Comparison of ENCODE assay signal across 18 cellular contexts in genomic region chr17:15446036-15446435, GRCh38. TPM values are rescaled to one million over a fixed set of nuclear protein-coding genes. Genes with fewer than 3 reads are reported as not detected.
DNase-seq lines count a peak whose midpoint lies in the region; ATAC-seq, FAIRE-seq and TF ChIP-seq lines count a peak whose summit lies in the region.
"Had no signal": no experiment of that assay in that cellular context is flagged by ENCODE, and none has a peak within 500 bp of the region (broad histone marks: within the 10 kb centered on the region; RNA-seq: fewer than 3 reads in every experiment).

No MANE protein-coding gene starts in this region.

- H3K9me3 Mint-ChIP-seq in stimulated activated naive CD8-positive, alpha-beta T cell treated with anti-CD3 and anti-CD28 coated beads, Interleukin-15, amount 100 ng/mL, for 72 hours, result no peaks in the 10 kb centered on the region

- H3K27me3 ChIP-seq in SK-N-SH (ENCODE audit: insufficient read depth), result no peaks in the 10 kb centered on the region
- H3K27me3 ChIP-seq: ascending aorta, left lung, vagina had no signal

- no peak overlapping the region for H3K4me3 ChIP-seq in SK-N-SH (ENCODE audit: low read depth in 2 of 2, low read length in 1 of 2)
- H3K4me3 ChIP-seq: ascending aorta, left lung, vagina had no signal

- no peak overlapping the region; the same call in 1 of the 2 replicates for H3K4me2 ChIP-seq in SK-N-SH

- no peak overlapping the region for H3K27ac ChIP-seq in SK-N-SH (ENCODE audit: low read depth in 2 of 2, low read length in 1 of 2)
- H3K27ac ChIP-seq: ascending aorta, left lung, vagina had no signal

- no peak for FAIRE-seq in GM19239 (lab: Jason Lieb, UNC)

- H4K20me1 ChIP-seq in SK-N-SH (ENCODE audit: insufficient read depth), result no peaks in the 10 kb centered on the region

- H3K79me2 ChIP-seq in SK-N-SH (ENCODE audit: insufficient read depth), result no peaks in the 10 kb centered on the region

- peaks cover 10 to 20% of the 10 kb centered on the region in 2 experiments for H3K4me1 ChIP-seq in SK-N-SH (ENCODE audit: control insufficient read depth in 1 of 2, insufficient read depth in 2 of 2, low read depth in 1 of 2, low read length in 1 of 2)
- H3K4me1 ChIP-seq: ascending aorta had no signal

- CTCF ChIA-PET in SK-N-SH (lab: Yijun Ruan, JAX), result interaction anchor here (0.7 to 2.9 kb wide), 5 partner anchors 10 to 188 kb away, joined by 3 to 10 read pairs (median 4); partner anchors contain the start of gene PMP22

- no peaks in the 10 kb centered on the region for H3K36me3 ChIP-seq in SK-N-SH (replicated peaks in 1 of 2; ENCODE audit: control insufficient read depth in 1 of 2, insufficient read depth in 2 of 2, low read length in 1 of 2)
- H3K36me3 ChIP-seq: left lung, vagina had no signal

- peak; percentile 40 for TF ChIP-seq CTCF in SK-N-SH (IDR thresholded peaks at IDR 0.05)

- no peaks in the 10 kb centered on the region for H3K9me2 ChIP-seq in SK-N-SH

- H3K4me1 Mint-ChIP-seq in stimulated activated naive CD8-positive, alpha-beta T cell treated with anti-CD3 and anti-CD28 coated beads, Interleukin-15, amount 100 ng/mL, for 72 hours, result peaks cover 10% of the 10 kb centered on the region

- no peak overlapping the region for H3K27ac Mint-ChIP-seq in stimulated activated naive CD8-positive, alpha-beta T cell treated with anti-CD3 and anti-CD28 coated beads, Interleukin-15, amount 100 ng/mL, for 72 hours
- H3K27ac Mint-ChIP-seq: progenitor cell of endocrine pancreas had no signal

- peaks cover 10% of the 10 kb centered on the region for H3F3A ChIP-seq in SK-N-SH (replicated peaks; ENCODE audit: insufficient read depth)

- POLR2A ChIA-PET in SK-N-SH (lab: Yijun Ruan, JAX), result no interaction called here

- no peak overlapping the region for H2AFZ ChIP-seq in SK-N-SH (ENCODE audit: low read depth)

- WGBS in SK-N-SH (ENCODE audit: low lambda C conversion rate), result 92% methylated on average over 10 of the region's 10 CpGs

- H3K9ac ChIP-seq in SK-N-SH, result no peak overlapping the region

- H3K27me3 Mint-ChIP-seq in stimulated activated naive CD8-positive, alpha-beta T cell treated with anti-CD3 and anti-CD28 coated beads, Interleukin-15, amount 100 ng/mL, for 72 hours, result no peaks in the 10 kb centered on the region
- H3K27me3 Mint-ChIP-seq: progenitor cell of endocrine pancreas had no signal

- no peak for TF ChIP-seq RAD21 in SK-N-SH (IDR thresholded peaks at IDR 0.05; ENCODE audit: low read length)

- no peak overlapping the region for H3K4me3 Mint-ChIP-seq in stimulated activated naive CD8-positive, alpha-beta T cell treated with anti-CD3 and anti-CD28 coated beads, Interleukin-15, amount 100 ng/mL, for 72 hours

- peak; percentile 6 for DNase-seq in stimulated activated naive CD8-positive, alpha-beta T cell treated with anti-CD3 and anti-CD28 coated beads, Interleukin-15, Interleukin-2, amounts not matched to agents 100 U/mL and 50 U/mL, for 24 hours
- no peak for DNase-seq in stimulated activated naive CD8-positive, alpha-beta T cell treated with anti-CD3 and anti-CD28 coated beads, Interleukin-15, amount 100 ng/mL, for 72 hours
- no peak for DNase-seq in SK-N-SH
- peak; percentile 30 for DNase-seq in iPS DF 19.7 (ENCODE audit: low read depth, low spot score)
- no peak for DNase-seq in GM19239 (ENCODE audit: insufficient read length, low spot score)
- DNase-seq in NCI-H128 (lab: John Stamatoyannopoulos, UW; ENCODE audit: unreplicated experiment), result no peak
- no peak for DNase-seq in NCI-H2196 (lab: John Stamatoyannopoulos, UW; ENCODE audit: unreplicated experiment)
- DNase-seq: activated gamma-delta T cell, cortex of kidney, left lung, NCI-H2029 treated with DMSO at 0.1 percent for 48 hours, NCI-H69, SW 1271 had no signal

- no peaks in the 10 kb centered on the region for H3K9me3 ChIP-seq in SK-N-SH
- H3K9me3 ChIP-seq: ascending aorta, left lung, vagina had no signal

- no peak for ATAC-seq in stimulated activated naive CD8-positive, alpha-beta T cell treated with anti-CD3 and anti-CD28 coated beads, Interleukin-15, Interleukin-2, amounts not matched to agents 100 U/mL and 50 U/mL, for 24 hours
- no peak for ATAC-seq in stimulated activated naive CD8-positive, alpha-beta T cell treated with anti-CD3 and anti-CD28 coated beads, Interleukin-15, amount 100 ng/mL, for 72 hours
- ATAC-seq in HG03571 (IDR thresholded peaks at IDR 0.05; ENCODE audit: unreplicated experiment), result no peak
- ATAC-seq: esophagus mucosa, left lung had no signal

- no peak for TF ChIP-seq EP300 in SK-N-SH (IDR thresholded peaks at IDR 0.05; ENCODE audit: borderline replicate concordance in 1 of 2, low read depth in 1 of 2, low read length in 1 of 2)

TF ChIP-seq in SK-N-SH, 30 proteins besides CTCF, POLR2A, EP300 and RAD21:
- TF ChIP-seq MEF2A (IDR thresholded peaks at IDR 0.05; ENCODE audit: borderline replicate concordance, low read depth), result no peak

RNA-seq across cellular contexts. Expression of gene CDRT4, which starts 21.4 kb away (rescaled TPM):
- 3.8 and 4.6 TPM in 2 replicates for polyA plus RNA-seq in SK-N-SH (2012; rRNA removed)
- 0.15 and 0.39 TPM in 2 replicates for polyA plus RNA-seq in SK-N-SH (2012; cell fraction: cytosol; rRNA removed)
- polyA plus RNA-seq in SK-N-SH (2012; cell fraction: nucleus; rRNA removed), result 39.1 and 56.6 TPM in 2 replicates

Comparison
In these comparisons a context has a peak if more than half of its experiments do, and no peak if none do; other contexts are left out.
1. DNase-seq: peak in stimulated activated naive CD8-positive, alpha-beta T cell treated with anti-CD3 and anti-CD28 coated beads, Interleukin-15, Interleukin-2, amounts not matched to agents 100 U/mL and 50 U/mL, for 24 hours (single experiment) and iPS DF 19.7 (single experiment); none in stimulated activated naive CD8-positive, alpha-beta T cell treated with anti-CD3 and anti-CD28 coated beads, Interleukin-15, amount 100 ng/mL, for 72 hours (0 of 2), SK-N-SH (single experiment), GM19239 (single experiment), NCI-H128 (single experiment) and NCI-H2196 (single experiment).